ENCODE assay signal across 8 cellular contexts in genomic region chr12:131930510-131930909, GRCh38. TPM values are rescaled to one million over a fixed set of nuclear protein-coding genes. Genes with fewer than 3 reads are reported as not detected.
DNase-seq lines count a peak whose midpoint lies in the region; ATAC-seq and TF ChIP-seq lines count a peak whose summit lies in the region.

No MANE protein-coding gene starts in this region.

- H3K36me3 ChIP-seq in RWPE2 (ENCODE audit: low read depth): peaks cover 48% of the 10 kb centered on the region
- peaks cover 9% of the 10 kb centered on the region for H3K36me3 ChIP-seq in fibroblast of lung (ENCODE audit: control insufficient read depth, insufficient read depth, low read length)
- peaks cover 0 to 2% of the 10 kb centered on the region in 2 donors for H3K36me3 ChIP-seq in aorta (ENCODE audit: control insufficient read depth in 1 of 2, insufficient read depth in 2 of 2, low read length in 1 of 2)

- H3K4me3 ChIP-seq in GM08714 (ENCODE audit: low read length) (peak overlapping the region; percentile 94), RWPE2 (ENCODE audit: severe bottlenecking) (peak overlapping the region; percentile 91), fibroblast of lung (replicated peaks in 1 of 4; ENCODE audit: control extremely low read depth in 1 of 4, insufficient read depth in 1 of 4, low read depth in 3 of 4, low read length in 4 of 4) (peak overlapping the region; percentile 69 to 87 (median 80)), retinal pigment epithelial cell (ENCODE audit: low read length) (peak overlapping the region; percentile 87), aorta (ENCODE audit: low read length in 2 of 2) (no peak overlapping the region)

- intact Hi-C loops in aorta (cut with DNase I): no loop called here

- POLR2A ChIA-PET in GM10248 (lab: Yijun Ruan, JAX): interaction anchor here (0.5 to 1.3 kb wide), 2 partner anchors 19 to 36 kb away, joined by 3 to 6 read pairs; partner anchors contain the start of gene EP400

- H3K27me3 ChIP-seq in RWPE2 (ENCODE audit: insufficient read depth, poor library complexity, severe bottlenecking): no peaks in the 10 kb centered on the region
- no peaks in the 10 kb centered on the region for H3K27me3 ChIP-seq in fibroblast of lung (ENCODE audit: control insufficient read depth, insufficient read depth, low read length)
- no peaks in the 10 kb centered on the region for H3K27me3 ChIP-seq in aorta (ENCODE audit: control insufficient read depth in 1 of 2, insufficient read depth in 2 of 2, low read length in 1 of 2)

- H4K20me1 ChIP-seq in fibroblast of lung (ENCODE audit: control insufficient read depth, extremely low read depth, insufficient read depth, low read length): no peaks in the 10 kb centered on the region

- H3K4me1 ChIP-seq in RWPE2 (ENCODE audit: insufficient read depth, poor library complexity, severe bottlenecking) (peaks cover 3% of the 10 kb centered on the region), fibroblast of lung (ENCODE audit: control insufficient read depth, extremely low read depth, insufficient read depth, low read length) (no peaks in the 10 kb centered on the region), aorta (ENCODE audit: control insufficient read depth in 1 of 2, insufficient read depth in 2 of 2, low read length in 2 of 2) (no peaks in the 10 kb centered on the region)

- ATAC-seq in RWPE2 (ENCODE audit: low read depth) (no peak), aorta (ENCODE audit: low FRiP score) (no peak)

- DNase-seq in RWPE2 (ENCODE audit: low spot score) (no peak), fibroblast of lung (ENCODE audit: low read depth in 2 of 2) (no peak), retinal pigment epithelial cell (ENCODE audit: low read depth) (no peak), GM10248 (ENCODE audit: extremely low spot score) (no peak), aorta (no peak), amygdala (lab: John Stamatoyannopoulos, UW) (no peak), middle frontal gyrus (ENCODE audit: extremely low spot score, low spot score) (no peak)

- no peak overlapping the region for H2AFZ ChIP-seq in fibroblast of lung (ENCODE audit: low read length)

- peak overlapping the region; percentile 83 for H3K4me2 ChIP-seq in fibroblast of lung (ENCODE audit: extremely low read depth, insufficient read depth, low read length)

- H3K9ac ChIP-seq in fibroblast of lung (ENCODE audit: insufficient read depth, low read length): peak overlapping the region; percentile 50

- peaks cover 16% of the 10 kb centered on the region for H3K79me2 ChIP-seq in fibroblast of lung (ENCODE audit: control insufficient read depth, insufficient read depth, low read length)

- no peak for TF ChIP-seq CTCF in RWPE2 (IDR thresholded peaks at IDR 0.05; ENCODE audit: poor library complexity, severe bottlenecking)
- no peak for TF ChIP-seq CTCF in fibroblast of lung (conservative IDR thresholded peaks at IDR 0.05 in 1 of 2, IDR thresholded peaks at IDR 0.05 in 1 of 2; ENCODE audit: low read depth in 1 of 2, low read length in 2 of 2)
- no peak for TF ChIP-seq CTCF in retinal pigment epithelial cell (conservative IDR thresholded peaks at IDR 0.05; ENCODE audit: low read depth, low read length)
- no peak for TF ChIP-seq CTCF in GM10248 (IDR thresholded peaks at IDR 0.05; ENCODE audit: control extremely low read depth, extremely low read depth, low read depth, missing control alignments)

- WGBS in aorta, 2 donors: 87 to 89% methylated on average over 9 of the region's 9 CpGs

- H3K27ac ChIP-seq in RWPE2 (ENCODE audit: poor library complexity, severe bottlenecking) (peak overlapping the region; percentile 40), fibroblast of lung (ENCODE audit: insufficient read depth, low read length) (no peak overlapping the region), aorta (ENCODE audit: low read depth in 1 of 2, low read length in 2 of 2) (no peak overlapping the region)

- H3K9me3 ChIP-seq in RWPE2 (ENCODE audit: severe bottlenecking): no peaks in the 10 kb centered on the region
- H3K9me3 ChIP-seq in fibroblast of lung (ENCODE audit: control insufficient read depth, insufficient read depth, low read depth, low read length): no peaks in the 10 kb centered on the region
- H3K9me3 ChIP-seq in aorta (ENCODE audit: control insufficient read depth, low read length): no peaks in the 10 kb centered on the region

- CTCF ChIA-PET in GM10248 (lab: Yijun Ruan, JAX): interaction anchor here (1.1 kb wide), 2 partner anchors 19 to 684 kb away, joined by 3 to 4 read pairs; partner anchors contain the start of gene EP400

RNA-seq across cellular contexts. Expression of gene PUS1, which starts 1.4 kb away (rescaled TPM):
- total RNA-seq in fibroblast of lung (7.2 and 10.1 TPM in 2 replicates), aorta (10 to 100 TPM; 17.7 to 20.0 TPM)
- polyA plus RNA-seq in fibroblast of lung (8.3 and 13.7 TPM in 2 replicates), aorta (10 to 100 TPM in 1 of 2 donors, 1 to 10 TPM in 1; 6.5 to 20.2 TPM)
- polyA plus RNA-seq in fibroblast of lung (2012): 11.7 and 23.1 TPM in 2 replicates
- polyA minus RNA-seq in fibroblast of lung (ENCODE audit: low replicate concordance): 19.0 and 25.9 TPM in 2 replicates

RNA-seq across cellular contexts. Expression of gene EP400, which starts 19.2 kb away (rescaled TPM):
- total RNA-seq in fibroblast of lung (8.0 and 12.4 TPM in 2 replicates), aorta (10 to 100 TPM; 39.9 to 52.9 TPM)
- polyA plus RNA-seq in fibroblast of lung (3.4 and 6.2 TPM in 2 replicates), aorta (10 to 100 TPM in 1 of 2 donors, 1 to 10 TPM in 1; 2.8 to 16.2 TPM)
- polyA plus RNA-seq in fibroblast of lung (2012): 14.4 and 17.5 TPM in 2 replicates
- 22.4 and 24.6 TPM in 2 replicates for polyA minus RNA-seq in fibroblast of lung (ENCODE audit: low replicate concordance)

RNA-seq across cellular contexts. Expression of gene ULK1, which starts 36.1 kb away (rescaled TPM):
- total RNA-seq in fibroblast of lung (8.5 and 14.9 TPM in 2 replicates), aorta (10 to 100 TPM; 39.9 to 56.5 TPM)
- polyA plus RNA-seq in fibroblast of lung (3.3 and 4.0 TPM in 2 replicates), aorta (10 to 100 TPM in 1 of 2 donors, 1 to 10 TPM in 1; 6.6 to 43.6 TPM)
- 9.0 and 10.8 TPM in 2 replicates for polyA plus RNA-seq in fibroblast of lung (2012)
- polyA minus RNA-seq in fibroblast of lung (ENCODE audit: low replicate concordance): 5.3 and 6.0 TPM in 2 replicates

Comparison
In these comparisons a context has a peak if more than half of its experiments do, and no peak if none do; other contexts are left out.
1. H3K4me3 ChIP-seq: peak in GM08714 (single experiment), RWPE2 (single experiment), fibroblast of lung (4 of 4) and retinal pigment epithelial cell (single experiment); none in aorta (0 of 2).